ENCODE assay signal across 8 cellular contexts in the genomic region with DNA sequence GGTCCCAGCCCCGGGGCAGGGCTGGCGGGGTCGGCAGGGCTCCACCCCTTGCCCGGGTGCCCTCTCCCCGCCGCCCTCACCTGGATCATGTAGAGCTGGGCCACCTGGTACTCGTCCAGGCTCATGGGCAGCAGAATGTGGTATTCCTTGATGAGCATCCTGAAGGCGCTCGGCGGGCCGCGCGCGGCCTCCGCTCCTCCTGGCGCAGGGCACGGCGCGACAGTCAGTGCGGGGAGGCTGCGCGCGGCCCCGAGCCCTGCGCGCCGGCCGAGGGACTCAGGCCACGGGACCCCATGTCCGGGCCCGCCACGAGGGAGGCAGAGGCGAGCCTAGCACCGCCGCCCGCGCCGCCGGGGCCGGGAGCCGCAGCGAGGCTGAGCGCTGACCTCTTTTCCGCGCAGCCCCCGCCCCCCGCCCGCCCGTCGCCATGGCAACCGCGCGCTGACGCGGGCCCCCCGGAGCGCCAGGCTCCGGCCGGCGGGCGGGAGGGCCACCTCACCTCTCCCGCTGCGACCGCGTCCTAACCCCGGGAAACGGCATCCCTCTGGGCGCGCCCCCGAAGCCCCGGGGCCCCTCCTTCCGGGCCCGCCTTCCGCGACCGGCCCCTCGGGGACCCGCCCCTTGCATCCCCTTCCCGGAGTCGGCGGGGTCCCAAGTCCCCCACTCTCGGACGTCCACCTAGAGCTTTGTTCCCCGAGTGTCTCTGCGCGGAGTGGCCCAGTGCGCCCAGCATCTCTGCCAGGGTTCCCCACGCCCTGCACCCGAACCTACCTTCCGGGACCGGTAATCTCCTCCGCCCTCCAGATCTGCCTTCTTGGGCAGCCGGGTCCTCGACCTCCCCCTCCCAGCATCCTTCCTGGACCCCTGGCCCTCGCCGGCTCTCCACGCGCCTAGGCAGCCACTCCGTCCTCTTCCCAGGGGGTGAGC. TPM values are rescaled to one million over a fixed set of nuclear protein-coding genes. Genes with fewer than 3 reads are reported as not detected.
DNase-seq lines count a peak whose midpoint lies in the region; ATAC-seq and TF ChIP-seq lines count a peak whose summit lies in the region.

No MANE protein-coding gene starts in this region.

- peak overlapping the region; percentile 82 to 100 (median 98) for H3K27ac ChIP-seq in heart right ventricle
- H3K27ac ChIP-seq in mammary epithelial cell (ENCODE audit: insufficient read depth, low read depth, low read length), result no peak overlapping the region
- peak overlapping the region; percentile 70 for H3K27ac ChIP-seq in substantia nigra (ENCODE audit: low read depth, low read length, poor library complexity, severe bottlenecking)

- no peaks in the 10 kb centered on the region for H4K20me1 ChIP-seq in mammary epithelial cell (ENCODE audit: insufficient read depth, low read length)

- TF ChIP-seq CTCF in heart right ventricle (IDR thresholded peaks at IDR 0.05) (no peak), mammary epithelial cell (conservative IDR thresholded peaks at IDR 0.05 in 1 of 2, IDR thresholded peaks at IDR 0.05 in 1 of 2; ENCODE audit: extremely low read depth in 1 of 2, insufficient read depth in 1 of 2, low read depth in 1 of 2, low read length in 2 of 2) (no peak), lower leg skin (IDR thresholded peaks at IDR 0.05) (no peak)

- peak overlapping the region; percentile 65 for H3K9ac ChIP-seq in mammary epithelial cell (ENCODE audit: insufficient read depth, low read length)

- dilution Hi-C loops in mammary epithelial cell (cut with HindIII; ENCODE audit: low sequenced_read_pairs), result no loop called here

- peak overlapping the region; percentile 94 for H3K4me2 ChIP-seq in mammary epithelial cell (ENCODE audit: insufficient read depth, low read depth, low read length)

- H3K4me1 ChIP-seq in heart right ventricle, result peaks cover 17 to 52% (median 42%) of the 10 kb centered on the region in 9 donors
- peaks cover 37% of the 10 kb centered on the region for H3K4me1 ChIP-seq in mammary epithelial cell (ENCODE audit: insufficient read depth, low read length)

- peak overlapping the region; percentile 77 for H2AFZ ChIP-seq in mammary epithelial cell (ENCODE audit: low read depth, low read length)

- no peak for TF ChIP-seq POLR2A in lower leg skin (IDR thresholded peaks at IDR 0.05)

- H3K9me3 ChIP-seq in heart right ventricle (no peaks in the 10 kb centered on the region), mammary epithelial cell (replicated peaks; ENCODE audit: insufficient read depth, low read length) (no peaks in the 10 kb centered on the region)

- ATAC-seq in heart right ventricle (no peak), Right ventricle myocardium superior (ENCODE audit: poor library complexity) (no peak), left lobe of liver (no peak), HG02678 (IDR thresholded peaks at IDR 0.05; ENCODE audit: unreplicated experiment) (no peak)

- in situ Hi-C loops in mammary epithelial cell (cut with MboI; ENCODE audit: low sequenced_read_pairs in 2 of 2), result no loop called here

- peaks cover 0 to 44% (median 8%) of the 10 kb centered on the region in 9 donors for H3K36me3 ChIP-seq in heart right ventricle
- H3K36me3 ChIP-seq in mammary epithelial cell (ENCODE audit: insufficient read depth, low read length), result no peaks in the 10 kb centered on the region

- H3K27me3 ChIP-seq in heart right ventricle (no peaks in the 10 kb centered on the region), mammary epithelial cell (ENCODE audit: insufficient read depth, low read length) (no peaks in the 10 kb centered on the region)

- WGBS in heart right ventricle, 2 donors, result 3% methylated on average over 87 to 99 of the region's 99 CpGs
- 0% methylated on average over 7 of the region's 99 CpGs for WGBS in mammary epithelial cell (ENCODE audit: low coverage, missing lambda C conversion rate)
- 1 to 4% methylated on average over 41 to 69 of the region's 99 CpGs for WGBS in lower leg skin, 2 donors

- intact Hi-C loops in heart right ventricle (cut with DNase I) (loop anchor here in 3 of 10 donors (2.0 to 10.0 kb wide), 3 partner anchors 35 to 109 kb away; a partner anchor contains a TSS), Right ventricle myocardium superior (cut with DNase I) (no loop called here), mammary epithelial cell (cut with micrococcal nuclease) (loop anchor here (10.0 kb wide), 1 partner anchor 449 kb away; a partner anchor contains a TSS), lower leg skin (cut with DNase I; ENCODE audit: low total_unique reads) (loop anchor here (10.0 kb wide), 1 partner anchor 109 kb away; a partner anchor contains a TSS)

- CTCF ChIA-PET in mammary epithelial cell (lab: Charles Lee; ENCODE audit: low non-redundant PET), result no interaction called here

- H3K79me2 ChIP-seq in mammary epithelial cell (ENCODE audit: insufficient read depth, low read length), result peaks cover 30% of the 10 kb centered on the region

- DNase-seq in heart right ventricle (peak; percentile 28 to 44), Right ventricle myocardium superior (no peak), RPMI8226 (peak; percentile 51), mammary epithelial cell (peak; percentile 34), lower leg skin (ENCODE audit: low spot score in 2 of 2) (no peak), substantia nigra (lab: John Stamatoyannopoulos, UW) (peak in 9 of 49 donors; percentile 20 to 80 (median 29)), left lobe of liver (ENCODE audit: low spot score) (no peak)

- H3K4me3 ChIP-seq in heart right ventricle (peak overlapping the region; percentile 60 to 96 (median 78)), mammary epithelial cell (replicated peaks in 1 of 3; ENCODE audit: insufficient read depth in 1 of 3, low read depth in 2 of 3, low read length in 3 of 3) (peak overlapping the region; percentile 78 to 90 (median 88)), lower leg skin (ENCODE audit: low read depth, poor library complexity, severe bottlenecking) (peak overlapping the region; percentile 48)

- BruUV-seq in mammary epithelial cell (replicated peaks; lab: Mats Ljungman, UMichigan), result no TSS peak

RNA-seq across cellular contexts. Expression of a gene that starts 0.9 kb away (rescaled TPM):
- total RNA-seq in heart right ventricle, result 10 to 100 TPM; 21.3 to 68.9 (median 28.8) TPM
- polyA plus RNA-seq in heart right ventricle, result 10 to 100 TPM; 24.9 to 40.1 TPM
- 39.0 TPM for total RNA-seq in Right ventricle myocardium superior
- 10 to 100 TPM; 28.8 to 79.6 TPM for total RNA-seq in mammary epithelial cell
- polyA plus RNA-seq in mammary epithelial cell, result 20.1 TPM
- polyA minus RNA-seq in mammary epithelial cell, result 20.6 TPM
- total RNA-seq in lower leg skin, result 10 to 100 TPM in 3 of 4 donors, 1 to 10 TPM in 1; 7.3 to 19.9 (median 12.6) TPM
- 19.2 TPM for total RNA-seq in left lobe of liver

RNA-seq across cellular contexts. Expression of a gene that starts 3.7 kb away (rescaled TPM):
- total RNA-seq in heart right ventricle (10 to 100 TPM; 29.3 to 94.1 (median 53.4) TPM), Right ventricle myocardium superior (57.8 TPM), mammary epithelial cell (10 to 100 TPM; 19.2 to 45.9 TPM), lower leg skin (10 to 100 TPM; 16.3 to 40.4 (median 27.8) TPM), left lobe of liver (67.4 TPM)
- polyA plus RNA-seq in heart right ventricle (100 to 1,000 TPM in 1 of 2 donors, 10 to 100 TPM in 1; 80.0 to 602 TPM), mammary epithelial cell (46.2 TPM)
- 40.9 TPM for polyA minus RNA-seq in mammary epithelial cell

RNA-seq across cellular contexts. Expression of a gene that starts 19.0 kb away (rescaled TPM):
- total RNA-seq in heart right ventricle (not detected), Right ventricle myocardium superior (not detected), mammary epithelial cell (not detected), lower leg skin (not detected), left lobe of liver (not detected)
- polyA plus RNA-seq in heart right ventricle (not detected), mammary epithelial cell (not detected)
- polyA minus RNA-seq in mammary epithelial cell, result not detected

RNA-seq across cellular contexts. Expression of a gene that starts 21.5 kb away (rescaled TPM):
- total RNA-seq in heart right ventricle, result 10 to 100 TPM; 37.5 to 63.0 (median 49.8) TPM
- 100 to 1,000 TPM in 1 of 2 donors, 10 to 100 TPM in 1; 74.8 to 104 TPM for polyA plus RNA-seq in heart right ventricle
- 50.6 TPM for total RNA-seq in Right ventricle myocardium superior
- 10 to 100 TPM; 34.5 to 36.2 TPM for total RNA-seq in mammary epithelial cell
- 61.3 TPM for polyA plus RNA-seq in mammary epithelial cell
- 10.2 TPM for polyA minus RNA-seq in mammary epithelial cell
- 10 to 100 TPM; 38.7 to 52.5 (median 47.7) TPM for total RNA-seq in lower leg skin
- 26.3 TPM for total RNA-seq in left lobe of liver

RNA-seq across cellular contexts. Expression of a gene that starts 35.2 kb away (rescaled TPM):
- 100 to 1,000 TPM in 1 of 10 donors, 10 to 100 TPM in 9; 69.8 to 104 (median 81.2) TPM for total RNA-seq in heart right ventricle
- 10 to 100 TPM; 78.0 to 94.4 TPM for polyA plus RNA-seq in heart right ventricle
- total RNA-seq in Right ventricle myocardium superior, result 82.9 TPM
- total RNA-seq in mammary epithelial cell, result 10 to 100 TPM; 55.3 to 69.4 TPM
- 118 TPM for polyA plus RNA-seq in mammary epithelial cell
- polyA minus RNA-seq in mammary epithelial cell, result 5.5 TPM
- total RNA-seq in lower leg skin, result 100 to 1,000 TPM; 202 to 374 (median 252) TPM
- total RNA-seq in left lobe of liver, result 38.9 TPM

Comparison
In these comparisons a context has a peak if more than half of its experiments do, and no peak if none do; other contexts are left out.
1. DNase-seq: peak in heart right ventricle (2 of 2), RPMI8226 (single experiment) and mammary epithelial cell (single experiment); none in Right ventricle myocardium superior (single experiment), lower leg skin (0 of 2) and left lobe of liver (single experiment).
2. Peak in every context shown above with its lines, with median percentiles within 50 percentile points of each other: H3K4me3 ChIP-seq.